Comparison of ENCODE assay signal across 8 cellular contexts in the genomic region with DNA sequence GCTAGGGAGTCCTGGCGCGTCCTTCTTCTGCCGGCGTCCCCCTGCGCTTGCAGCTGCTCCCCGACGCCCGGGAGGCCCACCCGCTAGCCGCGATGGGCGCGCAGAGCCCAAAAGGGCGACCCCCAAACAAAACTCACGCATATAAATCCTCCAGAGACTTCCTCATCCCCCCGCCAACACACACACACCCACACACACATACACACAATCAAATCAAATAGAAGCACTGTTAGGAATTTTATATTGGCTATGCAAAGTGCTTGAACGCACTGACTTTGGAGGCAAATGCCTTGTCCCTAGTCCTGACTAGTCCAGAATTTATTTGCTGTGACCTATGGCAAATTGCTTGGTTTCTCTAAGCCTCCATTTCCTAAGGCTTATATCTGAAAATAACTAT. TPM values are rescaled to one million over a fixed set of nuclear protein-coding genes. Genes with fewer than 3 reads are reported as not detected.
A peak's percentile ranks its signal among the peaks of the same experiment; 100 is the strongest.
DNase-seq lines count a peak whose midpoint lies in the region; ATAC-seq and TF ChIP-seq lines count a peak whose summit lies in the region.

No MANE protein-coding gene starts in this region.

- TF ChIP-seq CTCF in A673 (conservative IDR thresholded peaks at IDR 0.05; ENCODE audit: low read depth, low read length) (no peak), HL-60 (IDR thresholded peaks at IDR 0.05; ENCODE audit: insufficient read depth, low read length) (no peak), brain microvascular endothelial cell (IDR thresholded peaks at IDR 0.05; ENCODE audit: low read depth, low read length, missing control alignments) (no peak)

- H3K27ac ChIP-seq in A673 (ENCODE audit: low read depth, low read length, poor library complexity, severe bottlenecking) (no peak overlapping the region), HL-60 (replicated peaks) (peak overlapping the region; percentile 85), brain microvascular endothelial cell (peak overlapping the region; percentile 89)

- DNase-seq in A673 (ENCODE audit: low spot score) (no peak), HL-60 (ENCODE audit: low read depth in 1 of 2, low spot score in 1 of 2) (no peak), brain microvascular endothelial cell (no peak), RKO (ENCODE audit: low spot score) (no peak), NCI-H1436 treated with DMSO at 0.1 percent for 48 hours (lab: John Stamatoyannopoulos, UW) (no peak), NCI-H1105 (lab: John Stamatoyannopoulos, UW) (no peak)

- POLR2A ChIA-PET in A673 (lab: Charles Lee; ENCODE audit: low non-redundant PET) = interaction anchor here (0.7 kb wide), 1 partner anchor 141 kb away, joined by 3 read pairs; no protein-coding TSS in a partner anchor

- CTCF ChIA-PET in A673 (lab: Charles Lee) = interaction anchor here (2.1 kb wide), 2 partner anchors 113 to 145 kb away, joined by 27 to 40 read pairs; a partner anchor contains a TSS

- no TSS peak for BruUV-seq in A673 (replicated peaks; lab: Mats Ljungman, UMichigan)

- in situ Hi-C loops in brain microvascular endothelial cell (cut with HindIII; ENCODE audit: low pct_ligation_motif_present, low sequenced_read_pairs) = no loop called here

- intact Hi-C loops in A673 (cut with micrococcal nuclease; ENCODE audit: unreplicated experiment) = loop anchor here (2.0 to 5.0 kb wide), 3 partner anchors 145 to 340 kb away; no protein-coding TSS in a partner anchor

- H3K27me3 ChIP-seq in A673 (replicated peaks; ENCODE audit: insufficient read depth, low read depth, low read length, poor library complexity) = peaks cover 15% of the 10 kb centered on the region
- H3K27me3 ChIP-seq in HL-60 (ENCODE audit: insufficient read depth, poor library complexity, severe bottlenecking) = no peaks in the 10 kb centered on the region
- H3K27me3 ChIP-seq in brain microvascular endothelial cell (replicated peaks) = no peaks in the 10 kb centered on the region
- no peaks in the 10 kb centered on the region for H3K27me3 ChIP-seq in mononuclear cell (ENCODE audit: insufficient read depth, low read length)

- H3K4me3 ChIP-seq in A673 (ENCODE audit: low read depth, low read length, poor library complexity, severe bottlenecking) = peak overlapping the region; percentile 55
- peak overlapping the region; percentile 78 for H3K4me3 ChIP-seq in HL-60 (replicated peaks; ENCODE audit: insufficient read depth, low read length)
- peak overlapping the region; percentile 82 for H3K4me3 ChIP-seq in brain microvascular endothelial cell (ENCODE audit: low read depth, low read length)
- H3K4me3 ChIP-seq in mononuclear cell (ENCODE audit: low read length) = peak overlapping the region; percentile 40

- ATAC-seq in HG02938 (IDR thresholded peaks at IDR 0.05; ENCODE audit: unreplicated experiment) = no peak

- H3K36me3 ChIP-seq in A673 (ENCODE audit: insufficient read depth, low read length, poor library complexity, severe bottlenecking) (no peaks in the 10 kb centered on the region), brain microvascular endothelial cell (replicated peaks) (no peaks in the 10 kb centered on the region)

- H3K9me3 ChIP-seq in A673 (ENCODE audit: low read depth, low read length, poor library complexity, severe bottlenecking) (no peaks in the 10 kb centered on the region), mononuclear cell (ENCODE audit: low read depth, low read length) (no peaks in the 10 kb centered on the region)

- H3K4me1 ChIP-seq in A673 (ENCODE audit: insufficient read depth, low read length, poor library complexity, severe bottlenecking) (peaks cover 3% of the 10 kb centered on the region), mononuclear cell (ENCODE audit: insufficient read depth, low read length) (peaks cover 22% of the 10 kb centered on the region)

RNA-seq across cellular contexts. Expression of a gene that starts 23.8 kb away (rescaled TPM):
- total RNA-seq in A673 (2021) (not detected in 2 replicates), mononuclear cell (0.84 TPM)
